Comparison of ENCODE assay signal across 10 cellular contexts in the genomic region with DNA sequence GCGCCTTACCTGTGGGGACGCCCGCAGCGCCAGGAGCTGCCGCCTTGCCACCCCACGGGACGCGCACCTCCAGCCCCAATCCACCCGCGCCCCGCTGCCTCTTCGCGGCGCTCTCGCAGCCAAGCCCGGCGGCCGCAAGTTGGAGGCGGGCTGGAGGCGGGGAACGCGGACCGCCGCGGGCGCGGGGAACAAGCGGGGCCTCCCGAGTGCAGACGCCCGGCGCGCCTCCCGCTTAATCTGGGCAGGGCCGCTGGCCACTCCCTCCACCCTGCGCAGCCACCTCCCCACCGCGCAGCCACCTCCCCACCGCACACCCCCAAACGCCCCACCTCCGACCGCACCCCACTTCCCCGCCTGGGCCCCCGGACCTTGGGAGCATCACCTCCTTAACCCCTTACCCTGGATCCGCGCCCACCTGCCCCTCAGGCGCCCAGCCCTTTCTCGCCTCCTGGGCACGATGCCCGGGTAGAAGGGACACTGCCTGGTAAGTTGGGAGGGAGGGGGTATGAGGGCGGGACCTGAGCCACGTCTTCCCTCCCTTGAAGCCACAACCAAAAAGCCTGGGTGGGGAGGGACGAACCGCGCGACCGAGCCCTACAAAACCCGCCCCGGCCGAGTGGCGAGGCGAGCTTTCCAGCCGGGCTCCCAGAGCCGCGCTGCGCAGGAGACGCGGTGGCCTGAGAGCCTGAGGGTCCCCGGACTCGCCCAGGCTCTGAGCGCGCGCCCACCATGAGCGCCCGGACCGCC. TPM values are rescaled to one million over a fixed set of nuclear protein-coding genes. Genes with fewer than 3 reads are reported as not detected.
DNase-seq lines count a peak whose midpoint lies in the region; ATAC-seq and FAIRE-seq lines count a peak whose summit lies in the region.
"Had no signal": no experiment of that assay in that cellular context is flagged by ENCODE, and none has a peak within 500 bp of the region (broad histone marks: within the 10 kb centered on the region; RNA-seq: fewer than 3 reads in every experiment).

A gene (plus strand): TSS at position 627 of the 747 bp plus-strand sequence. CDS start 103 bp downstream, at position 730.
A gene (minus strand): TSS at position 208 of the 747 bp plus-strand sequence. CDS start 16,722 bp downstream, outside the sequence.

- H3K27me3 ChIP-seq in small intestine (ENCODE audit: control insufficient read depth in 2 of 2, insufficient read depth in 2 of 2, low read length in 2 of 2), result peaks cover 5 to 6% of the 10 kb centered on the region in 2 donors

- peak within 1 kb of the TSS; percentile 64 for H3K4me3 Mint-ChIP-seq in activated T-helper 2 cell treated with anti-CD3 and anti-CD28 coated beads, Interferon-gamma antibody, Interleukin-2, Interleukin-4, amounts not matched to agents 10 μg/mL and 5 μg/mL and 100 μg/mL, durations not matched to agents 14 hours and 24 hours and 36 hours (ENCODE audit: low read depth)

- peaks cover 0 to 3% of the 10 kb centered on the region in 2 donors for H3K4me1 ChIP-seq in small intestine (ENCODE audit: control insufficient read depth in 2 of 2, insufficient read depth in 1 of 2, low read depth in 1 of 2, low read length in 1 of 2)

- H3K4me3 ChIP-seq in iPS-11a (ENCODE audit: low read depth, low read length) (peak within 1 kb of the TSS; percentile 58), small intestine (ENCODE audit: low read depth in 1 of 2, low read length in 2 of 2) (peak within 1 kb of the TSS; percentile 14 to 49)

- peaks cover 6% of the 10 kb centered on the region for H3K4me1 Mint-ChIP-seq in activated T-helper 2 cell treated with anti-CD3 and anti-CD28 coated beads, Interferon-gamma antibody, Interleukin-2, Interleukin-4, amounts not matched to agents 10 μg/mL and 5 μg/mL and 100 μg/mL, durations not matched to agents 14 hours and 24 hours and 36 hours (ENCODE audit: low read depth)

- intact Hi-C loops in activated T-helper 2 cell treated with anti-CD3 and anti-CD28 coated beads, Interferon-gamma antibody, Interleukin-2, Interleukin-4, amounts not matched to agents 10 μg/mL and 5 μg/mL and 100 μg/mL, durations not matched to agents 14 hours and 24 hours and 36 hours (cut with micrococcal nuclease), result no loop called here

- H3K36me3 Mint-ChIP-seq in activated T-helper 2 cell treated with anti-CD3 and anti-CD28 coated beads, Interferon-gamma antibody, Interleukin-2, Interleukin-4, amounts not matched to agents 10 μg/mL and 5 μg/mL and 100 μg/mL, durations not matched to agents 14 hours and 24 hours and 36 hours (ENCODE audit: low read depth), result no peaks in the 10 kb centered on the region

- no peaks in the 10 kb centered on the region for H3K36me3 ChIP-seq in small intestine (ENCODE audit: control insufficient read depth in 2 of 2, insufficient read depth in 2 of 2, low read length in 2 of 2)

- H3K27ac ChIP-seq in small intestine (ENCODE audit: low read depth in 1 of 2, low read length in 1 of 2), result peak within 1 kb of the TSS in 1 of 2 donors; percentile 36
- H3K27ac ChIP-seq: epithelial cell of prostate had no signal

- no peaks in the 10 kb centered on the region for H3K9me3 ChIP-seq in small intestine (ENCODE audit: control insufficient read depth, low read depth)

- no peaks in the 10 kb centered on the region for H3K9me3 Mint-ChIP-seq in activated T-helper 2 cell treated with anti-CD3 and anti-CD28 coated beads, Interferon-gamma antibody, Interleukin-2, Interleukin-4, amounts not matched to agents 10 μg/mL and 5 μg/mL and 100 μg/mL, durations not matched to agents 14 hours and 24 hours and 36 hours

- H3K27me3 Mint-ChIP-seq in activated T-helper 2 cell treated with anti-CD3 and anti-CD28 coated beads, Interferon-gamma antibody, Interleukin-2, Interleukin-4, amounts not matched to agents 10 μg/mL and 5 μg/mL and 100 μg/mL, durations not matched to agents 14 hours and 24 hours and 36 hours (ENCODE audit: low read depth), result peaks cover 44% of the 10 kb centered on the region

- DNase-seq in NCI-H2227 (lab: John Stamatoyannopoulos, UW; ENCODE audit: unreplicated experiment), result peak; percentile 7
- DNase-seq in NCI-H2227 treated with DMSO at 0.1 percent for 48 hours (lab: John Stamatoyannopoulos, UW), result no peak
- peak; percentile 30 for DNase-seq in HuH-7 (ENCODE audit: low spot score)
- DNase-seq in activated T-helper 2 cell treated with anti-CD3 and anti-CD28 coated beads, Interferon-gamma antibody, Interleukin-2, Interleukin-4, amounts not matched to agents 10 μg/mL and 5 μg/mL and 100 μg/mL, durations not matched to agents 14 hours and 24 hours and 36 hours (ENCODE audit: low spot score), result no peak
- DNase-seq in small intestine, result peak; percentile 12
- DNase-seq in HCEC 1CT, result no peak
- DNase-seq: DND-41 had no signal

- FAIRE-seq in small intestine (lab: Jason Lieb, UNC), result no peak

- peak; percentile 56 for ATAC-seq in GM21576 (IDR thresholded peaks at IDR 0.05; ENCODE audit: unreplicated experiment)

- 0 to 1% (median 1%) methylated on average over 54 to 76 of the region's 76 CpGs for WGBS in small intestine, 3 donors

- no peak within 1 kb of the TSS for H3K27ac Mint-ChIP-seq in activated T-helper 2 cell treated with anti-CD3 and anti-CD28 coated beads, Interferon-gamma antibody, Interleukin-2, Interleukin-4, amounts not matched to agents 10 μg/mL and 5 μg/mL and 100 μg/mL, durations not matched to agents 14 hours and 24 hours and 36 hours

RNA-seq across cellular contexts. Expression of the first gene that starts in this region (rescaled TPM):
- total RNA-seq in activated T-helper 2 cell treated with anti-CD3 and anti-CD28 coated beads, Interferon-gamma antibody, Interleukin-2, Interleukin-4, amounts not matched to agents 10 μg/mL and 5 μg/mL and 100 μg/mL, durations not matched to agents 14 hours and 24 hours and 36 hours, result not detected in 2 replicates
- under 1 TPM in 2 of 3 donors, not detected in 1; under 0.01 to 0.21 TPM for polyA plus RNA-seq in small intestine

RNA-seq across cellular contexts. Expression of the second gene that starts in this region (rescaled TPM):
- total RNA-seq in activated T-helper 2 cell treated with anti-CD3 and anti-CD28 coated beads, Interferon-gamma antibody, Interleukin-2, Interleukin-4, amounts not matched to agents 10 μg/mL and 5 μg/mL and 100 μg/mL, durations not matched to agents 14 hours and 24 hours and 36 hours, result not detected in 2 replicates
- polyA plus RNA-seq in small intestine, result under 1 TPM in 2 of 3 donors, not detected in 1; under 0.01 to 0.21 TPM

Comparison
In these comparisons a context has a peak if more than half of its experiments do, and no peak if none do; other contexts are left out.
1. DNase-seq: peak in NCI-H2227 (single experiment) and HuH-7 (single experiment); none in NCI-H2227 treated with DMSO at 0.1 percent for 48 hours (single experiment), activated T-helper 2 cell treated with anti-CD3 and anti-CD28 coated beads, Interferon-gamma antibody, Interleukin-2, Interleukin-4, amounts not matched to agents 10 μg/mL and 5 μg/mL and 100 μg/mL, durations not matched to agents 14 hours and 24 hours and 36 hours (single experiment) and HCEC 1CT (single experiment).
2. Peak in DNase-seq and H3K4me3 ChIP-seq in small intestine; RNA of the genes that start here not detected or under 1 TPM.